ENCODE assay signal across 36 cellular contexts in the genomic region with DNA sequence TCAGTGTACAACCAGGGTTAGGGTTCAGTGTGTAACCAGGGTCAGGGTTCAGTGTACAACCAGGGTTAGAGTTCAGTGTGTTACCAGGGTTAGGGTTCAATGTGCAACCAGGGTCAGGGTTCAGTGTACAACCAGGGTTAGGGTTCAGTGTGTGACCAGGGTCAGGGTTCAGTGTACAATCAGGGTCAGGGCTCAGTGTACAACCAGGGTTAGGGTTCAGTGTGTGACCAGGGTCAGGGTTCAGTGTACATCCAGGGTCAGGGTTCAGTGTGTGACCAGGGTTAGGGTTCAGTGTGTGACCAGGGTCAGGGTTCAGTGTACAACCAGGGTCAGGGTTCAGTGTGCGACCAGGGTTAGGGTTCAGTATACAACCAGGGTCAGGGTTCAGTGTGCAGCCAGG. TPM values are rescaled to one million over a fixed set of nuclear protein-coding genes. Genes with fewer than 3 reads are reported as not detected.
"Had no signal": no experiment of that assay in that cellular context is flagged by ENCODE, and none has a peak within 500 bp of the region (broad histone marks: within the 10 kb centered on the region; RNA-seq: fewer than 3 reads in every experiment).

No MANE protein-coding gene starts in this region.

- H3K36me3 ChIP-seq: brain microvascular endothelial cell, cardiac muscle cell, Peyer's patch, SJSA1 had no signal

- H3K36me3 Mint-ChIP-seq: activated naive CD4-positive, alpha-beta T cell treated with anti-CD3 and anti-CD28 coated beads, Interleukin-2, amount 50 U/mL, for 72 hours; WTC11 had no signal

- H3K9me3 Mint-ChIP-seq: activated naive CD4-positive, alpha-beta T cell treated with anti-CD3 and anti-CD28 coated beads for 36 hours; activated naive CD4-positive, alpha-beta T cell treated with anti-CD3 and anti-CD28 coated beads, Interleukin-2, amount 50 U/mL, for 72 hours; activated T-cell treated with anti-CD3 and anti-CD28 coated beads, Interleukin-2, amount 50 U/mL, for 24 hours; central memory CD8-positive, alpha-beta T cell; T-helper 1 cell treated with Interleukin-12 subunit alpha and Interleukin-12 subunit beta and Interleukin-4 antibody, amounts not matched to agents 30 μg/mL and 1 μg/mL, for 36 hours; T-helper 2 cell treated with Interferon-gamma antibody and Interleukin-4, amounts not matched to agents 5 μg/mL and 100 μg/mL, for 36 hours; WTC11 had no signal

- H3K4me3 Mint-ChIP-seq: activated CD4-positive, alpha-beta T cell treated with anti-CD3 and anti-CD28 coated beads for 36 hours; activated CD4-positive, alpha-beta T cell treated with anti-CD3 and anti-CD28 coated beads, Interleukin-2, amount 10 ng/mL, durations not matched to agents 7 days and 5 days; activated CD8-positive, alpha-beta T cell treated with anti-CD3 and anti-CD28 coated beads, Interleukin-2, amount 10 ng/mL, durations not matched to agents 7 days and 5 days; activated naive CD4-positive, alpha-beta T cell treated with anti-CD3 and anti-CD28 coated beads for 36 hours; activated T-cell treated with anti-CD3 and anti-CD28 coated beads, Interleukin-2, amount 50 U/mL, for 24 hours; central memory CD8-positive, alpha-beta T cell; T-helper 1 cell treated with Interleukin-12 subunit alpha and Interleukin-12 subunit beta and Interleukin-4 antibody, amounts not matched to agents 30 μg/mL and 1 μg/mL, for 36 hours; T-helper 2 cell treated with Interferon-gamma antibody and Interleukin-4, amounts not matched to agents 5 μg/mL and 100 μg/mL, for 36 hours; WTC11 had no signal

- H3K27me3 Mint-ChIP-seq: activated CD4-positive, alpha-beta T cell treated with anti-CD3 and anti-CD28 coated beads for 36 hours; activated CD4-positive, alpha-beta T cell treated with anti-CD3 and anti-CD28 coated beads, Interleukin-2, amount 10 ng/mL, durations not matched to agents 7 days and 5 days; activated T-cell treated with anti-CD3 and anti-CD28 coated beads, Interleukin-2, amount 50 U/mL, for 24 hours; central memory CD8-positive, alpha-beta T cell had no signal

- H3K4me2 ChIP-seq: SK-N-SH had no signal

- ATAC-seq: activated CD4-positive, alpha-beta T cell treated with anti-CD3 and anti-CD28 coated beads for 36 hours; activated CD4-positive, CD25-positive, alpha-beta regulatory T cell treated with anti-CD3 and anti-CD28 coated beads, Interleukin-2, amount 50 U/mL, for 24 hours; activated CD8-positive, alpha-beta T cell treated with anti-CD3 and anti-CD28 coated beads, Interleukin-2, amount 10 ng/mL, durations not matched to agents 7 days and 5 days; activated naive CD4-positive, alpha-beta T cell treated with anti-CD3 and anti-CD28 coated beads, Interleukin-2, amount 50 U/mL, for 72 hours; PC-3; WTC11 had no signal

- H3K27me3 ChIP-seq: brain microvascular endothelial cell, cardiac muscle cell, Peyer's patch, SJSA1 had no signal

- H3K9ac ChIP-seq: SK-N-SH had no signal

- H3K4me1 Mint-ChIP-seq: activated CD4-positive, alpha-beta T cell treated with anti-CD3 and anti-CD28 coated beads for 36 hours; activated CD4-positive, alpha-beta T cell treated with anti-CD3 and anti-CD28 coated beads, Interleukin-2, amount 10 ng/mL, durations not matched to agents 7 days and 5 days had no signal

- H3K27ac ChIP-seq: brain microvascular endothelial cell, cardiac muscle cell, Peyer's patch, SJSA1 had no signal

- H3K27ac Mint-ChIP-seq: activated CD4-positive, alpha-beta T cell treated with anti-CD3 and anti-CD28 coated beads for 36 hours; activated CD4-positive, alpha-beta T cell treated with anti-CD3 and anti-CD28 coated beads, Interleukin-2, amount 10 ng/mL, durations not matched to agents 7 days and 5 days; activated CD8-positive, alpha-beta T cell treated with anti-CD3 and anti-CD28 coated beads, Interleukin-2, amount 10 ng/mL, durations not matched to agents 7 days and 5 days; activated naive CD4-positive, alpha-beta T cell treated with anti-CD3 and anti-CD28 coated beads for 36 hours; activated naive CD4-positive, alpha-beta T cell treated with anti-CD3 and anti-CD28 coated beads, Interleukin-2, amount 50 U/mL, for 72 hours; activated T-cell treated with anti-CD3 and anti-CD28 coated beads, Interleukin-2, amount 50 U/mL, for 24 hours; T-helper 1 cell treated with Interleukin-12 subunit alpha and Interleukin-12 subunit beta and Interleukin-4 antibody, amounts not matched to agents 30 μg/mL and 1 μg/mL, for 36 hours; T-helper 2 cell treated with Interferon-gamma antibody and Interleukin-4, amounts not matched to agents 5 μg/mL and 100 μg/mL, for 36 hours; WTC11 had no signal

- DNase-seq: activated CD4-positive, alpha-beta T cell treated with anti-CD3 and anti-CD28 coated beads for 36 hours; activated CD4-positive, alpha-beta T cell treated with anti-CD3 and anti-CD28 coated beads, Interleukin-2, amount 10 ng/mL, durations not matched to agents 7 days and 5 days; activated CD4-positive, alpha-beta T cell treated with anti-CD3 and anti-CD28 coated beads, Interleukin-2, amount 50 U/mL, for 48 hours; activated CD8-positive, alpha-beta T cell treated with anti-CD3 and anti-CD28 coated beads, Interleukin-2, amount 10 ng/mL, durations not matched to agents 7 days and 5 days; activated gamma-delta T cell treated with Interleukin-2 at 50 U/mL for 16 hours; activated naive CD4-positive, alpha-beta T cell treated with anti-CD3 and anti-CD28 coated beads for 36 hours; activated T-cell treated with anti-CD3 and anti-CD28 coated beads, Interleukin-2, amount 50 U/mL, for 24 hours; amniotic stem cell; brain microvascular endothelial cell; MM.1S; MV-4-11; NCI-H1092; NCI-H1417; NCI-H146; NCI-H187; NCI-H2029 treated with DMSO at 0.1 percent for 48 hours; NCI-H2171 treated with DMSO at 0.1 percent for 48 hours; NCI-H345; NCI-H526; NCI-H748 treated with DMSO at 0.1 percent for 48 hours; NK-92 treated with Interleukin-12 subunit alpha and Interleukin-12 subunit beta, amount 100 ng/mL, for 24 hours; PC-3; RPMI8226; SHP77 treated with DMSO at 0.1 percent for 48 hours; SK-N-SH had no signal

- H3K4me1 ChIP-seq: Peyer's patch had no signal

- H3K4me3 ChIP-seq: cardiac muscle cell, Peyer's patch, SJSA1 had no signal

RNA-seq across cellular contexts. Expression of a gene that starts 33.3 kb away (rescaled TPM):
- total RNA-seq: activated CD4-positive, alpha-beta T cell treated with anti-CD3 and anti-CD28 coated beads for 36 hours; activated CD4-positive, alpha-beta T cell treated with anti-CD3 and anti-CD28 coated beads, Interleukin-2, amount 10 ng/mL, durations not matched to agents 7 days and 5 days; activated CD8-positive, alpha-beta T cell treated with anti-CD3 and anti-CD28 coated beads, Interleukin-2, amount 10 ng/mL, durations not matched to agents 7 days and 5 days; activated naive CD4-positive, alpha-beta T cell treated with anti-CD3 and anti-CD28 coated beads for 36 hours; LHCN-M2; NCI-H460 had no signal
